In the genomic region with DNA sequence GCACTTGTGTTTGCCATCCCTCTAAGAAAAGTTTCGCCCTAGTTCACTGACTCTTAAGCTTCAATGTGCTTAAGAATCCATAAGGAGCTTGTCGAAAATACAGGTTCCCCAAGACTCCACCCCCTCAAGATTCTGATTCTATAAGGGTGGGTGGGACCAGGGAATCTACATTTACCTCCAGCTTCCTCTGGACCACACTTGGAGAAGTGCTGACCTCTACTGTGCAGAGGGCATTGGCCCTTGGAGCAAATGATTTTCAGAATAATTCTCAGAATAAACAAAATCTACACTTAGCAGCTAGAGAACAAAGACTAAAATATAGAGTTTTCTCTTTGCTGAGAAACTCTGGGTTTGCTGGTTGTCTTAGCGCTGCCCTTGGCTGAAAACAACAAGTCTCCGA, we compare ENCODE assay signal across 2 cellular contexts.
TF ChIP-seq lines count a peak whose summit lies in the region.

No MANE protein-coding gene starts in this region.

TF ChIP-seq in A549, 52 proteins besides CTCF, POLR2A, EP300 and RAD21:
- TF ChIP-seq, protein P1, sequence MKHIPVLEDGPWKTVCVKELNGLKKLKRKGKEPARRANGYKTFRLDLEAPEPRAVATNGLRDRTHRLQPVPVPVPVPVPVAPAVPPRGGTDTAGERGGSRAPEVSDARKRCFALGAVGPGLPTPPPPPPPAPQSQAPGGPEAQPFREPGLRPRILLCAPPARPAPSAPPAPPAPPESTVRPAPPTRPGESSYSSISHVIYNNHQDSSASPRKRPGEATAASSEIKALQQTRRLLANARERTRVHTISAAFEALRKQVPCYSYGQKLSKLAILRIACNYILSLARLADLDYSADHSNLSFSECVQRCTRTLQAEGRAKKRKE (CRISPR knock-in tag; IDR thresholded peaks at IDR 0.05; ENCODE audit: low read depth), result no peak
- TF ChIP-seq HOXB5 (CRISPR knock-in tag; IDR thresholded peaks at IDR 0.05) (no peak), CEBPB (IDR thresholded peaks at IDR 0.05) (no peak), POLR2AphosphoS2 (conservative IDR thresholded peaks at IDR 0.05; ENCODE audit: low read length) (no peak), RFX5 (IDR thresholded peaks at IDR 0.05) (no peak)
- TF ChIP-seq, protein P2, sequence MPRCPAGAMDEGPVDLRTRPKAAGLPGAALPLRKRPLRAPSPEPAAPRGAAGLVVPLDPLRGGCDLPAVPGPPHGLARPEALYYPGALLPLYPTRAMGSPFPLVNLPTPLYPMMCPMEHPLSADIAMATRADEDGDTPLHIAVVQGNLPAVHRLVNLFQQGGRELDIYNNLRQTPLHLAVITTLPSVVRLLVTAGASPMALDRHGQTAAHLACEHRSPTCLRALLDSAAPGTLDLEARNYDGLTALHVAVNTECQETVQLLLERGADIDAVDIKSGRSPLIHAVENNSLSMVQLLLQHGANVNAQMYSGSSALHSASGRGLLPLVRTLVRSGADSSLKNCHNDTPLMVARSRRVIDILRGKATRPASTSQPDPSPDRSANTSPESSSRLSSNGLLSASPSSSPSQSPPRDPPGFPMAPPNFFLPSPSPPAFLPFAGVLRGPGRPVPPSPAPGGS (IDR thresholded peaks at IDR 0.05), result no peak

TF ChIP-seq in GM12878, 131 proteins besides CTCF, POLR2A, EP300 and RAD21:
- TF ChIP-seq PML (IDR thresholded peaks at IDR 0.05; ENCODE audit: low read length), result no peak
- TF ChIP-seq ZSCAN29 (IDR thresholded peaks at IDR 0.05), result no peak
- no peak for TF ChIP-seq JUNB (IDR thresholded peaks at IDR 0.05)
- no peak for TF ChIP-seq SUPT20H (IDR thresholded peaks at IDR 0.05; ENCODE audit: borderline replicate concordance, control insufficient read depth, low read depth, low read length)
- TF ChIP-seq, protein P3, sequence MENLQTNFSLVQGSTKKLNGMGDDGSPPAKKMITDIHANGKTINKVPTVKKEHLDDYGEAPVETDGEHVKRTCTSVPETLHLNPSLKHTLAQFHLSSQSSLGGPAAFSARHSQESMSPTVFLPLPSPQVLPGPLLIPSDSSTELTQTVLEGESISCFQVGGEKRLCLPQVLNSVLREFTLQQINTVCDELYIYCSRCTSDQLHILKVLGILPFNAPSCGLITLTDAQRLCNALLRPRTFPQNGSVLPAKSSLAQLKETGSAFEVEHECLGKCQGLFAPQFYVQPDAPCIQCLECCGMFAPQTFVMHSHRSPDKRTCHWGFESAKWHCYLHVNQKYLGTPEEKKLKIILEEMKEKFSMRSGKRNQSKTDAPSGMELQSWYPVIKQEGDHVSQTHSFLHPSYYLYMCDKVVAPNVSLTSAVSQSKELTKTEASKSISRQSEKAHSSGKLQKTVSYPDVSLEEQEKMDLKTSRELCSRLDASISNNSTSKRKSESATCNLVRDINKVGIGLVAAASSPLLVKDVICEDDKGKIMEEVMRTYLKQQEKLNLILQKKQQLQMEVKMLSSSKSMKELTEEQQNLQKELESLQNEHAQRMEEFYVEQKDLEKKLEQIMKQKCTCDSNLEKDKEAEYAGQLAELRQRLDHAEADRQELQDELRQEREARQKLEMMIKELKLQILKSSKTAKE (IDR thresholded peaks at IDR 0.05; ENCODE audit: low read depth, poor library complexity, severe bottlenecking), result no peak
- TF ChIP-seq RUNX3 (IDR thresholded peaks at IDR 0.05; ENCODE audit: low read length), result no peak
- no peak for TF ChIP-seq NBN (IDR thresholded peaks at IDR 0.05)
- TF ChIP-seq ZNF274 (IDR thresholded peaks at IDR 0.05; ENCODE audit: insufficient read depth, insufficient read length), result no peak
- no peak for TF ChIP-seq EGR1 (IDR thresholded peaks at IDR 0.05; ENCODE audit: borderline replicate concordance in 1 of 2, low read depth in 2 of 2, low read length in 2 of 2)
- TF ChIP-seq FOXK2 (IDR thresholded peaks at IDR 0.05), result no peak
- TF ChIP-seq HDGF (IDR thresholded peaks at IDR 0.05), result no peak
- no peak for TF ChIP-seq SMARCA5 (IDR thresholded peaks at IDR 0.05)
- TF ChIP-seq SMAD1 (IDR thresholded peaks at IDR 0.05; ENCODE audit: low read depth, partially characterized antibody), result no peak
- no peak for TF ChIP-seq BACH1 (IDR thresholded peaks at IDR 0.05; ENCODE audit: borderline replicate concordance)
TF ChIP-seq in GM12878: peak in this region for 0.
